8 cellular contexts compared by ENCODE assay signal in genomic region chr12:108855284-108856169, GRCh38. TPM values are rescaled to one million over a fixed set of nuclear protein-coding genes. Genes with fewer than 3 reads are reported as not detected.
DNase-seq lines count a peak whose midpoint lies in the region; ATAC-seq, FAIRE-seq and TF ChIP-seq lines count a peak whose summit lies in the region.

No MANE protein-coding gene starts in this region.

- no peak for ATAC-seq in GM18870 (IDR thresholded peaks at IDR 0.05; ENCODE audit: unreplicated experiment)

- H3K4me1 ChIP-seq in neutrophil (ENCODE audit: control insufficient read depth in 1 of 2, insufficient read depth in 1 of 2, low read depth in 1 of 2, low read length in 1 of 2) = peaks cover 71 to 72% of the 10 kb centered on the region in 2 experiments

- H3K4me3 ChIP-seq in dorsolateral prefrontal cortex (peak overlapping the region in 56 of 59 donors; percentile 62 to 95 (median 81)), neutrophil (ENCODE audit: low read depth in 1 of 2, low read length in 1 of 2) (peak overlapping the region; percentile 83 to 85)

- H3K36me3 ChIP-seq in neutrophil = peaks cover 4% of the 10 kb centered on the region

- H3K27ac ChIP-seq in dorsolateral prefrontal cortex (peak overlapping the region in 57 of 59 donors; percentile 14 to 95 (median 86)), neutrophil (peak overlapping the region; percentile 89)

- H3K27me3 ChIP-seq in dorsolateral prefrontal cortex (no peaks in the 10 kb centered on the region), neutrophil (no peaks in the 10 kb centered on the region)

- DNase-seq in CMK (ENCODE audit: low read depth) = peak; percentile 95
- DNase-seq in OCI-M1 (lab: John Stamatoyannopoulos, UW) = peak; percentile 97
- no peak for DNase-seq in dorsolateral prefrontal cortex
- DNase-seq in NCI-H510A treated with DMSO at 0.1 percent for 48 hours (lab: John Stamatoyannopoulos, UW) = no peak
- DNase-seq in urothelium cell line (ENCODE audit: low spot score) = no peak
- DNase-seq in NCI-H2196 (lab: John Stamatoyannopoulos, UW; ENCODE audit: unreplicated experiment) = no peak

- intact Hi-C loops in dorsolateral prefrontal cortex (cut with DNase I) = loop anchor here (2.0 to 10.0 kb wide), 4 partner anchors 51 to 295 kb away; partner anchors contain the start of genes ALKBH2 (in 1 of the 2), SART3 (in 1 of the 2) and UNG (in 1 of the 2)

- TF ChIP-seq CTCF in dorsolateral prefrontal cortex (IDR thresholded peaks at IDR 0.05 in 54 of 56, conservative IDR thresholded peaks at IDR 0.05 in 2 of 56; ENCODE audit: low read depth in 1 of 56, partially characterized antibody in 56 of 56) (no peak), neutrophil (IDR thresholded peaks at IDR 0.05) (no peak)

- H3K9me3 ChIP-seq in neutrophil = no peaks in the 10 kb centered on the region

- no peak for FAIRE-seq in urothelium cell line (lab: Jason Lieb, UNC)

RNA-seq across cellular contexts. Expression of gene SSH1, which starts 1.9 kb away (rescaled TPM):
- total RNA-seq in dorsolateral prefrontal cortex = 10 to 100 TPM; 28.6 to 59.1 (median 46.8) TPM

RNA-seq across cellular contexts. Expression of gene DAO, which starts 24.4 kb away (rescaled TPM):
- total RNA-seq in dorsolateral prefrontal cortex = 1 to 10 TPM in 18 of 120 experiments, under 1 TPM in 33, not detected in 69; 0.23 to 6.0 (median 0.83) TPM

Comparison
In these comparisons a context has a peak if more than half of its experiments do, and no peak if none do; other contexts are left out.
1. DNase-seq: peak in CMK (single experiment) and OCI-M1 (single experiment); none in dorsolateral prefrontal cortex (0 of 10), NCI-H510A treated with DMSO at 0.1 percent for 48 hours (single experiment), urothelium cell line (single experiment) and NCI-H2196 (single experiment).